Comparison of ENCODE assay signal across 8 cellular contexts in genomic region chr12:46472893-46473633, GRCh38.
DNase-seq lines count a peak whose midpoint lies in the region; ATAC-seq lines count a peak whose summit lies in the region.

No MANE protein-coding gene starts in this region.

- peaks cover 7% of the 10 kb centered on the region for H3K4me1 ChIP-seq in stomach smooth muscle (ENCODE audit: control insufficient read depth, insufficient read depth, low read length)

- H3K27me3 ChIP-seq in stomach smooth muscle (ENCODE audit: control insufficient read depth in 1 of 2, insufficient read depth in 2 of 2, low read length in 2 of 2), result no peaks in the 10 kb centered on the region

- H3K36me3 Mint-ChIP-seq in T-helper 1 cell treated with Interleukin-12 subunit alpha and Interleukin-12 subunit beta and Interleukin-4 antibody, amounts not matched to agents 30 μg/mL and 1 μg/mL, for 36 hours (ENCODE audit: low read depth), result peaks cover 8% of the 10 kb centered on the region

- peak overlapping the region in 1 of 2 donors; percentile 30 for H3K4me3 ChIP-seq in stomach smooth muscle (ENCODE audit: low read length in 2 of 2)

- peak overlapping the region; percentile 22 for H3K4me3 Mint-ChIP-seq in T-helper 1 cell treated with Interleukin-12 subunit alpha and Interleukin-12 subunit beta and Interleukin-4 antibody, amounts not matched to agents 30 μg/mL and 1 μg/mL, for 36 hours

- no peak for DNase-seq in T-helper 1 cell
- DNase-seq in RPMI7951 (ENCODE audit: low read depth), result peak; percentile 73
- peak; percentile 33 for DNase-seq in foreskin melanocyte
- DNase-seq in activated naive CD4-positive, alpha-beta T cell treated with Interleukin-2 at 50 U/mL for 16 hours, result no peak

- H3K9ac ChIP-seq in stomach smooth muscle (ENCODE audit: low read length in 2 of 2), result peak overlapping the region in 1 of 2 donors; percentile 34

- no peaks in the 10 kb centered on the region for H3K36me3 ChIP-seq in stomach smooth muscle (ENCODE audit: control insufficient read depth in 2 of 2, insufficient read depth in 2 of 2, low read length in 2 of 2)

- no peaks in the 10 kb centered on the region for H3K9me3 ChIP-seq in stomach smooth muscle (ENCODE audit: control insufficient read depth in 2 of 2, low read length in 2 of 2)

- peak overlapping the region; percentile 64 for H3K27ac Mint-ChIP-seq in T-helper 1 cell treated with Interleukin-12 subunit alpha and Interleukin-12 subunit beta and Interleukin-4 antibody, amounts not matched to agents 30 μg/mL and 1 μg/mL, for 36 hours

- no peak for ATAC-seq in GM21360 (IDR thresholded peaks at IDR 0.05; ENCODE audit: unreplicated experiment)
- no peak for ATAC-seq in GM21367 (IDR thresholded peaks at IDR 0.05; ENCODE audit: unreplicated experiment)

- peaks cover 34% of the 10 kb centered on the region for H3K4me1 Mint-ChIP-seq in T-helper 1 cell treated with Interleukin-12 subunit alpha and Interleukin-12 subunit beta and Interleukin-4 antibody, amounts not matched to agents 30 μg/mL and 1 μg/mL, for 36 hours (ENCODE audit: low read depth)

- peak overlapping the region; percentile 56 for H3K27ac ChIP-seq in stomach smooth muscle (ENCODE audit: low read length)

- H3K27me3 Mint-ChIP-seq in T-helper 1 cell treated with Interleukin-12 subunit alpha and Interleukin-12 subunit beta and Interleukin-4 antibody, amounts not matched to agents 30 μg/mL and 1 μg/mL, for 36 hours (ENCODE audit: low read depth), result no peaks in the 10 kb centered on the region

- H3K9me3 Mint-ChIP-seq in T-helper 1 cell treated with Interleukin-12 subunit alpha and Interleukin-12 subunit beta and Interleukin-4 antibody, amounts not matched to agents 30 μg/mL and 1 μg/mL, for 36 hours, result no peaks in the 10 kb centered on the region

Comparison
In these comparisons a context has a peak if more than half of its experiments do, and no peak if none do; other contexts are left out.
1. DNase-seq: peak in RPMI7951 (single experiment) and foreskin melanocyte (single experiment); none in T-helper 1 cell (0 of 5) and activated naive CD4-positive, alpha-beta T cell treated with Interleukin-2 at 50 U/mL for 16 hours (single experiment).